Comparison of ENCODE assay signal across 18 cellular contexts in the genomic region with DNA sequence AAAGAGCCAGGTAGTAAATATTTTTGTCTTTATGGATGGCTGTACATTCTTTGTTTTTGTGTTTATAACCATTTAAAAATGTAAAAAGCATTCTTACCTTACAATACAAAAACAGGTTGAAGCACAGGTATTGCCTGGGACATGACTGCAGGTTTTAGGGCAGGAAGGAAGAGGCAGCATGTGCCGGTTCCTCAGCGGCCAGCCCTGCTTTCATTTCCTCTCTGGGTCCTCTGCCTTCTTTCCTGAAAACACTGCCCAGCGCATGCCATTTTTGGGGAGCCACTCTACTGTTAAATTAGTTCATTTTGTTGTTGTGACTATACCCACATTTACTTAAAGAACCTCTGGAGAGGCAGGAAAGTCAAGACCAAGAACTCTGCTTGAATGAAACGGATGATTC. TPM values are rescaled to one million over a fixed set of nuclear protein-coding genes. Genes with fewer than 3 reads are reported as not detected.
A peak's percentile ranks its signal among the peaks of the same experiment; 100 is the strongest.
DNase-seq lines count a peak whose midpoint lies in the region; ATAC-seq and TF ChIP-seq lines count a peak whose summit lies in the region.
"Had no signal": no experiment of that assay in that cellular context is flagged by ENCODE, and none has a peak within 500 bp of the region (broad histone marks: within the 10 kb centered on the region; RNA-seq: fewer than 3 reads in every experiment).

No MANE protein-coding gene starts in this region.

- no peak overlapping the region for H2AFZ ChIP-seq in MM.1S (ENCODE audit: low read length)
- H2AFZ ChIP-seq: PC-9 had no signal

- WGBS in endodermal cell (ENCODE audit: insufficient coverage in 1 of 2, insufficient read length in 1 of 2), 2 experiments, result 90 to 100% methylated on average over 1 to 4 of the region's 4 CpGs

- no peaks in the 10 kb centered on the region for H3K9me3 ChIP-seq in cardiac muscle cell (ENCODE audit: low read depth)
- no peaks in the 10 kb centered on the region for H3K9me3 ChIP-seq in right atrium auricular region
- H3K9me3 ChIP-seq in MM.1S (replicated peaks; ENCODE audit: insufficient read depth, low read length), result no peaks in the 10 kb centered on the region
- no peaks in the 10 kb centered on the region for H3K9me3 ChIP-seq in endodermal cell (ENCODE audit: control insufficient read depth, low read length)
- H3K9me3 ChIP-seq in upper lobe of right lung, result no peaks in the 10 kb centered on the region
- H3K9me3 ChIP-seq: esophagus muscularis mucosa, ovary, SJSA1 had no signal

- TF ChIP-seq CTCF in cardiac muscle cell (IDR thresholded peaks at IDR 0.05; ENCODE audit: low read depth, low read length), result no peak
- TF ChIP-seq CTCF in right atrium auricular region (IDR thresholded peaks at IDR 0.05), result no peak
- TF ChIP-seq CTCF in MM.1S (IDR thresholded peaks at IDR 0.05; ENCODE audit: low read length), result no peak
- no peak for TF ChIP-seq CTCF in endodermal cell (conservative IDR thresholded peaks at IDR 0.05)
- no peak for TF ChIP-seq CTCF in upper lobe of right lung (IDR thresholded peaks at IDR 0.05)

- peak overlapping the region; percentile 65 for H3K27ac Mint-ChIP-seq in endodermal cell

- H3K4me2 ChIP-seq in MM.1S (ENCODE audit: low read depth, low read length), result peak overlapping the region; percentile 8; the same call in 1 of the 2 replicates
- H3K4me2 ChIP-seq: PC-9 had no signal

- peaks cover 13% of the 10 kb centered on the region for H3K4me1 ChIP-seq in cardiac muscle cell (ENCODE audit: low read depth)
- no peaks in the 10 kb centered on the region for H3K4me1 ChIP-seq in right atrium auricular region
- peaks cover 15% of the 10 kb centered on the region for H3K4me1 ChIP-seq in MM.1S (ENCODE audit: low read length)
- peaks cover 23% of the 10 kb centered on the region for H3K4me1 ChIP-seq in endodermal cell (ENCODE audit: control insufficient read depth, insufficient read depth, low read length)
- H3K4me1 ChIP-seq in upper lobe of right lung, result no peaks in the 10 kb centered on the region
- H3K4me1 ChIP-seq: esophagus muscularis mucosa, SJSA1 had no signal

- H3K9me3 Mint-ChIP-seq in endodermal cell, result no peaks in the 10 kb centered on the region

- H3K27me3 ChIP-seq in cardiac muscle cell (no peaks in the 10 kb centered on the region), right atrium auricular region (no peaks in the 10 kb centered on the region), MM.1S (replicated peaks; ENCODE audit: insufficient read depth, low read length) (no peaks in the 10 kb centered on the region), endodermal cell (ENCODE audit: control insufficient read depth, insufficient read depth, low read length, poor library complexity, severe bottlenecking) (no peaks in the 10 kb centered on the region), upper lobe of right lung (no peaks in the 10 kb centered on the region)
- H3K27me3 ChIP-seq: esophagus muscularis mucosa, ovary, SJSA1 had no signal

- ATAC-seq in upper lobe of right lung (peak; percentile 37), GM21447 (IDR thresholded peaks at IDR 0.05; ENCODE audit: unreplicated experiment) (no peak), GM21717 (IDR thresholded peaks at IDR 0.05; ENCODE audit: unreplicated experiment) (no peak), GM18867 (IDR thresholded peaks at IDR 0.05; ENCODE audit: unreplicated experiment) (no peak)

- H4K20me1 ChIP-seq in MM.1S (ENCODE audit: insufficient read depth, low read length), result no peaks in the 10 kb centered on the region

- intact Hi-C loops in upper lobe of right lung (cut with DNase I), result no loop called here

- H3K4me3 ChIP-seq in cardiac muscle cell (no peak overlapping the region), right atrium auricular region (no peak overlapping the region), MM.1S (ENCODE audit: low read length) (no peak overlapping the region), endodermal cell (ENCODE audit: low read length) (no peak overlapping the region), upper lobe of right lung (no peak overlapping the region)
- H3K4me3 ChIP-seq: esophagus muscularis mucosa, ovary, PC-9, SJSA1 had no signal

- H3K27me3 Mint-ChIP-seq in endodermal cell (ENCODE audit: insufficient read depth), result no peaks in the 10 kb centered on the region

- no peak overlapping the region for H3K4me3 Mint-ChIP-seq in endodermal cell

- no peaks in the 10 kb centered on the region for H3F3A ChIP-seq in MM.1S (ENCODE audit: insufficient read depth, low read length)

- H3K4me1 Mint-ChIP-seq in endodermal cell, result peaks cover 68% of the 10 kb centered on the region

- H3K9ac ChIP-seq in MM.1S (ENCODE audit: low read length), result no peak overlapping the region
- H3K9ac ChIP-seq in endodermal cell (ENCODE audit: extremely low read depth, low read length, poor library complexity, severe bottlenecking), result no peak overlapping the region

- H3K27ac ChIP-seq in cardiac muscle cell (peak overlapping the region; percentile 25), right atrium auricular region (no peak overlapping the region), MM.1S (ENCODE audit: low read length) (no peak overlapping the region), endodermal cell (ENCODE audit: low read depth, low read length) (no peak overlapping the region), upper lobe of right lung (no peak overlapping the region)
- H3K27ac ChIP-seq: esophagus muscularis mucosa, ovary, PC-9, SJSA1 had no signal

- H3K36me3 ChIP-seq in cardiac muscle cell (peaks cover 66% of the 10 kb centered on the region), right atrium auricular region (peaks cover 85% of the 10 kb centered on the region), MM.1S (replicated peaks; ENCODE audit: insufficient read depth, low read length) (peaks cover 12% of the 10 kb centered on the region; the same call in 1 of the 2 replicates), endodermal cell (ENCODE audit: control insufficient read depth, insufficient read depth, low read length) (peaks cover 98% of the 10 kb centered on the region), upper lobe of right lung (peaks cover 90% of the 10 kb centered on the region)
- H3K36me3 ChIP-seq: ovary had no signal

- H3K9me2 ChIP-seq in MM.1S (replicated peaks; ENCODE audit: insufficient read depth, low read length), result no peaks in the 10 kb centered on the region

- H3K79me2 ChIP-seq in MM.1S (ENCODE audit: low read length), result no peaks in the 10 kb centered on the region

- H3K36me3 Mint-ChIP-seq in endodermal cell (ENCODE audit: low read depth), result peaks cover 82% of the 10 kb centered on the region

- DNase-seq in cardiac muscle cell (ENCODE audit: low read depth in 1 of 2, low spot score in 1 of 2), result no peak
- no peak for DNase-seq in right atrium auricular region (ENCODE audit: low spot score)
- no peak for DNase-seq in MM.1S
- DNase-seq in endodermal cell, result no peak
- no peak for DNase-seq in upper lobe of right lung
- DNase-seq: activated CD4-positive, alpha-beta T cell treated with anti-CD3 and anti-CD28 coated beads for 48 hours; activated T-cell treated with anti-CD3 and anti-CD28 coated beads, Interleukin-2, amount 50 U/mL, for 1 hour; NCI-H1436; NCI-H748 treated with DMSO at 0.1 percent for 48 hours; ovary; PC-9; stimulated activated CD4-positive, alpha-beta T cell treated with anti-CD3 and anti-CD28 coated beads, Interleukin-1b, Interleukin-23, amount 100 ng/mL, for 48 hours had no signal

RNA-seq across cellular contexts. Expression of a gene that starts 52.5 kb away (rescaled TPM):
- total RNA-seq in cardiac muscle cell (15.7 and 37.5 TPM in 2 replicates), right atrium auricular region (10 to 100 TPM; 16.6 to 18.7 TPM), endodermal cell (100 to 1,000 TPM; 149 to 161 TPM), upper lobe of right lung (77.1 TPM)
- polyA plus RNA-seq in cardiac muscle cell, result 32.8 and 37.4 TPM in 2 replicates
- 63.0 TPM for polyA plus RNA-seq in endodermal cell (2013, experiment 1 of 2)
- 66.3 TPM for polyA plus RNA-seq in endodermal cell (2013, experiment 2 of 2)

RNA-seq across cellular contexts. Expression of a gene that starts 54.6 kb away (rescaled TPM):
- total RNA-seq in cardiac muscle cell (0.14 and 0.39 TPM in 2 replicates), right atrium auricular region (not detected), endodermal cell (1 to 10 TPM in 1 of 2 donors, under 1 TPM in 1; 0.29 to 1.5 TPM), upper lobe of right lung (22.7 TPM)
- polyA plus RNA-seq in cardiac muscle cell, result 0.20 TPM in 1 of 2 replicates, not detected in the other
- polyA plus RNA-seq in endodermal cell (2013, experiment 1 of 2), result 0.18 TPM
- 0.46 TPM for polyA plus RNA-seq in endodermal cell (2013, experiment 2 of 2)
- total RNA-seq: bronchial epithelial cell, PC-9 had no signal
